Comparison of ENCODE assay signal across 8 cellular contexts in the genomic region with DNA sequence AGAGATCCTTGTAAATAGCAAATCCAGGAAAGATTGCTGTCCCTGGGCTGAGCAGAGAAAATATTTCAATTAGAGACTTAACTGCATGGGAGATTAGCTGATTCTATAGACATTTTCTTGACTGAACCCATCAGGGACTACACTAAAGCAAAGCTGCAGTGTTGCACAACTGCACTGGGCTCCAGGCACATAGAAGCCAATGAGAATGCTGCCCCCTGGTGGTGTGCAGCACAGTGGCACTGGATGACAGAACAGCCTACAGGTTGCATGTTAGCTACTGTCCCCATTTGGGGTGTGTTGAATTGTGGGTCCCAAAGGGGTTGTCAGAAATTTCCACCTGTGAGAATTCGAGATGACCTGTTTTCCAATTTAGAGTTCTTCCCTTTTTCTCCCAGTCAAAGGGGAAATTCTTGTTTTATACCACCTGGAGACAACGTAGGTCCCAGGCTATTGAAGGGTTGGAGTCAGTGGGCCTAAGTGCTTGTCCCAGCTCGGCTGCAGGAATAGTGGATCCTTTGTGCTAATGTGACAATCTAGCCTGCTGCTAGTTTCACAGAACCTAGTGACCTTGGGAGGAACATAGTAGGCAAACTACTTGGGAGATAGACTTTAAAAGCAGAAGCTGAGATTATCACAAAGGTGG.
DNase-seq lines count a peak whose midpoint lies in the region; ATAC-seq and TF ChIP-seq lines count a peak whose summit lies in the region.

No MANE protein-coding gene starts in this region.

- no peak for TF ChIP-seq POLR2A in HCT116 (IDR thresholded peaks at IDR 0.05; ENCODE audit: borderline replicate concordance, extremely low read depth, insufficient read depth, insufficient read length)

- no peak overlapping the region for H3K4me2 ChIP-seq in HCT116 (ENCODE audit: low read length)

- intact Hi-C loops in HCT116 (cut with micrococcal nuclease) = loop anchor here (1.0 kb wide), 3 partner anchors 28 to 256 kb away; no protein-coding TSS in a partner anchor

- no peak overlapping the region for H3K9ac ChIP-seq in HCT116 (ENCODE audit: low read length)

- CTCF ChIA-PET in HCT116 (lab: Charles Lee) = interaction anchor here (0.7 to 3.5 kb wide), 16 partner anchors 8 to 343 kb away, joined by 3 to 35 read pairs (median 6); no protein-coding TSS in a partner anchor

- H4K20me1 ChIP-seq in HCT116 (ENCODE audit: insufficient read depth) = no peaks in the 10 kb centered on the region

- no peak overlapping the region for H3K27ac Mint-ChIP-seq in CD4-positive, CD25-positive, alpha-beta regulatory T cell

- no peaks in the 10 kb centered on the region for H3K4me1 Mint-ChIP-seq in CD4-positive, CD25-positive, alpha-beta regulatory T cell

- RAD21 ChIA-PET in HCT116 (lab: Charles Lee; ENCODE audit: low non-redundant PET in 1 of 2, low total read pairs in 2 of 2, uncharacterized antibody in 2 of 2, unreplicated experiment in 2 of 2) = interaction anchor here (0.8 to 1.3 kb wide), 3 partner anchors 28 to 255 kb away, joined by 3 read pairs; no protein-coding TSS in a partner anchor

- peak; percentile 79 to 98 (median 96) for TF ChIP-seq CTCF in HCT116 (IDR thresholded peaks at IDR 0.05 in 2 of 3, conservative IDR thresholded peaks at IDR 0.05 in 1 of 3; ENCODE audit: borderline replicate concordance in 1 of 3, insufficient read depth in 1 of 3, low read depth in 2 of 3, low read length in 2 of 3)
- TF ChIP-seq CTCF in foreskin fibroblast (IDR thresholded peaks at IDR 0.05; ENCODE audit: low read depth, low read length) = peak; percentile 84

- POLR2A ChIA-PET in HCT116 (lab: Charles Lee) = no interaction called here

- no peak overlapping the region for H3K27ac ChIP-seq in CD4-positive, CD25-positive, alpha-beta regulatory T cell (ENCODE audit: insufficient read depth, low read length, poor library complexity, severe bottlenecking)
- no peak overlapping the region for H3K27ac ChIP-seq in HCT116 (ENCODE audit: low read depth, low read length)

- no peak overlapping the region for H3K4me3 Mint-ChIP-seq in CD4-positive, CD25-positive, alpha-beta regulatory T cell

- no peak overlapping the region for H2AFZ ChIP-seq in HCT116 (ENCODE audit: low read depth, low read length, poor library complexity, severe bottlenecking)

- peaks cover 4% of the 10 kb centered on the region for H3K27me3 ChIP-seq in CD4-positive, CD25-positive, alpha-beta regulatory T cell (ENCODE audit: control insufficient read depth, insufficient read depth, low read length)
- H3K27me3 ChIP-seq in HCT116 (ENCODE audit: insufficient read depth, low read length) = peaks cover 35% of the 10 kb centered on the region

- no peaks in the 10 kb centered on the region for H3K36me3 Mint-ChIP-seq in CD4-positive, CD25-positive, alpha-beta regulatory T cell

- no peaks in the 10 kb centered on the region for H3K79me2 ChIP-seq in HCT116 (ENCODE audit: insufficient read depth, low read length)

- H3K4me3 ChIP-seq in CD4-positive, CD25-positive, alpha-beta regulatory T cell (ENCODE audit: low read depth, low read length) = no peak overlapping the region
- H3K4me3 ChIP-seq in HCT116 (replicated peaks in 1 of 2; ENCODE audit: low read depth in 1 of 2, low read length in 2 of 2) = no peak overlapping the region
- H3K4me3 ChIP-seq in foreskin fibroblast (ENCODE audit: low read depth in 1 of 2, low read length in 2 of 2) = no peak overlapping the region

- BruUV-seq in HCT116 (replicated peaks; lab: Mats Ljungman, UMichigan) = no TSS peak

- no peaks in the 10 kb centered on the region for H3K4me1 ChIP-seq in CD4-positive, CD25-positive, alpha-beta regulatory T cell (ENCODE audit: control insufficient read depth, insufficient read depth, low read length, poor library complexity, severe bottlenecking)
- H3K4me1 ChIP-seq in HCT116 (ENCODE audit: control insufficient read depth in 1 of 2, insufficient read depth in 2 of 2, low read length in 2 of 2) = no peaks in the 10 kb centered on the region

- H3K27me3 Mint-ChIP-seq in CD4-positive, CD25-positive, alpha-beta regulatory T cell = peaks cover 29% of the 10 kb centered on the region

- peak; percentile 76 for TF ChIP-seq RAD21 in HCT116 (IDR thresholded peaks at IDR 0.05; ENCODE audit: low read depth)

- no peaks in the 10 kb centered on the region for H3K9me3 ChIP-seq in CD4-positive, CD25-positive, alpha-beta regulatory T cell (ENCODE audit: control insufficient read depth in 2 of 2, low read length in 2 of 2)
- H3K9me3 ChIP-seq in HCT116 (ENCODE audit: control insufficient read depth in 1 of 2, insufficient read depth in 1 of 2, low read depth in 1 of 2, low read length in 2 of 2) = no peaks in the 10 kb centered on the region

- H3K9me3 Mint-ChIP-seq in CD4-positive, CD25-positive, alpha-beta regulatory T cell = no peaks in the 10 kb centered on the region

- peak in 2 of 3 donors; percentile 2 to 50 for DNase-seq in CD4-positive, CD25-positive, alpha-beta regulatory T cell
- DNase-seq in HCT116 (ENCODE audit: low read depth, low spot score) (peak; percentile 64), NCI-H748 (lab: John Stamatoyannopoulos, UW; ENCODE audit: unreplicated experiment) (peak; percentile 58), activated T-cell treated with anti-CD3 and anti-CD28 coated beads for 4 hours (peak; percentile 5), foreskin fibroblast (peak; percentile 32 to 79), pons (ENCODE audit: low spot score) (peak; percentile 53), cerebellar nuclear complex (lab: John Stamatoyannopoulos, UW) (no peak)

- no peaks in the 10 kb centered on the region for H3K9me2 ChIP-seq in HCT116 (ENCODE audit: insufficient read depth)

- no peak for ATAC-seq in CD4-positive, CD25-positive, alpha-beta regulatory T cell (ENCODE audit: low read depth in 2 of 2)
- ATAC-seq in HCT116 = peak; percentile 99
- ATAC-seq in GM19455 (IDR thresholded peaks at IDR 0.05; ENCODE audit: unreplicated experiment) = no peak

- no peaks in the 10 kb centered on the region for H3K36me3 ChIP-seq in CD4-positive, CD25-positive, alpha-beta regulatory T cell (ENCODE audit: control insufficient read depth, insufficient read depth, low read length)
- no peaks in the 10 kb centered on the region for H3K36me3 ChIP-seq in HCT116 (ENCODE audit: control insufficient read depth in 1 of 2, insufficient read depth in 2 of 2, low read length in 2 of 2)

TF ChIP-seq in HCT116, 20 proteins besides CTCF, POLR2A, EP300 and RAD21:
- TF ChIP-seq CEBPB (IDR thresholded peaks at IDR 0.05; ENCODE audit: low read depth) (peak; percentile 95), POLR2AphosphoS5 (IDR thresholded peaks at IDR 0.05; ENCODE audit: low read depth, low read length) (no peak)

Comparison
In these comparisons a context has a peak if more than half of its experiments do, and no peak if none do; other contexts are left out.
1. DNase-seq: peak in CD4-positive, CD25-positive, alpha-beta regulatory T cell (2 of 3), HCT116 (single experiment), NCI-H748 (single experiment), activated T-cell treated with anti-CD3 and anti-CD28 coated beads for 4 hours (single experiment), foreskin fibroblast (2 of 2) and pons (single experiment); none in cerebellar nuclear complex (0 of 2).